ENCODE assay signal across 8 cellular contexts in the genomic region with DNA sequence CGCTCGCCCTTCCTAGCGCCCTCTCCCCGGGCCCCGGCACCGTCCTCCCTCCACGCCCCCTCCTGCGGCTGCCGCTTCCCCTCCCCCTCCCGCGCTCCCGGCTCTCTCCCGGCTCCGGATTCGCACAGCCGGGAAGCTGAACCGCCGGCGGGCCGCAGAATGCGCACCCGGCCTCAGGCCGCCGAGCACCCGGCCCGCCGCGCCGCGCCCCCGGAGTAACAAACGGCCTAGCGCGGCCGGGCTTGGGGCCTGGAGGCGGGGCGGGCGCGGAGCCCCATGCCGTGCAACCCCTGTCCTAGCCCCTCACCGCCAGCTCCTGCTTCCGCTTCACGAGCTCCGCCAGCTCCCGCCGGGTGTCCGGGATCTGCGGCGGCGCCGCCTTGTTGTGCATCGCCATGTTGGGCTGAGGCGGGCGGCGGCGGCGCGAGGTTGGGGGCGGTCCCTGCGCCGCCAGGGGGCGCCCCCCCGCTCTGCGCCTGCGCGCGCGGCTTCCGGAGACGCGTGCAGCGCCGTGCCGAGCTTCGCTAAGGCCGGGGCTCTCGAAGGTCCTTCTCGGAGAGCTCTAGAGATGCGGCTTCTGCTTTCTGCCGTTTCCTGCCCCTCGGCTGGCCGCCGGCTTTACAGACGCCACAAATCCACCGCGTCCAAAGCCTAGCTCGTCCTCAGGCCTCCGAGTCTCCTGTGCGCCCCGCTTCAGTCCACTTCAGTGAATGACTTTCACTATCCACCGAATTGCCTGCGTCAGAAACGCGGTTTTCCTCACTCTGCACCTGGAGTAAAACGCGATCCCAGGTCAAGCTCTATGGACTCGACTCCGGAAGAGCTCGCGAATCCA. TPM values are rescaled to one million over a fixed set of nuclear protein-coding genes. Genes with fewer than 3 reads are reported as not detected.
A peak's percentile ranks its signal among the peaks of the same experiment; 100 is the strongest.
DNase-seq lines count a peak whose midpoint lies in the region; ATAC-seq and TF ChIP-seq lines count a peak whose summit lies in the region.

A gene (minus strand): TSS at position 417 of the 835 bp plus-strand sequence. CDS start 20 bp downstream, at position 397.

- H3K27me3 ChIP-seq in right cardiac atrium (ENCODE audit: control insufficient read depth, insufficient read depth): no peaks in the 10 kb centered on the region
- no peaks in the 10 kb centered on the region for H3K27me3 ChIP-seq in rectal smooth muscle tissue (ENCODE audit: control insufficient read depth, insufficient read depth, low read length)
- H3K27me3 ChIP-seq in vagina: no peaks in the 10 kb centered on the region

- DNase-seq in NCI-H1092 treated with DMSO at 0.1 percent for 48 hours (lab: John Stamatoyannopoulos, UW) (peak; percentile 89), T-helper 2 cell (peak; percentile 71 to 87 (median 80)), right cardiac atrium (peak; percentile 83 to 95 (median 95)), vagina (ENCODE audit: extremely low spot score in 2 of 2) (peak in 1 of 2 donors; percentile 86)

- peak within 1 kb of the TSS; percentile 86 for H3K27ac ChIP-seq in angular gyrus (ENCODE audit: low read depth, low read length)
- H3K27ac ChIP-seq in right cardiac atrium (ENCODE audit: low read length): peak within 1 kb of the TSS; percentile 77
- peak within 1 kb of the TSS; percentile 92 for H3K27ac ChIP-seq in rectal smooth muscle tissue (ENCODE audit: low read depth, low read length)
- H3K27ac ChIP-seq in vagina: peak within 1 kb of the TSS; percentile 87

- peak within 1 kb of the TSS; percentile 76 for H3K9ac ChIP-seq in rectal smooth muscle tissue (ENCODE audit: low read length)

- no peaks in the 10 kb centered on the region for H3K9me3 ChIP-seq in right cardiac atrium (ENCODE audit: control insufficient read depth, low read length)
- no peaks in the 10 kb centered on the region for H3K9me3 ChIP-seq in vagina

- H3K4me3 ChIP-seq in GM12875 (ENCODE audit: low read depth, low read length) (peak within 1 kb of the TSS; percentile 89), right cardiac atrium (ENCODE audit: low read length) (peak within 1 kb of the TSS; percentile 87), rectal smooth muscle tissue (ENCODE audit: low read length) (peak within 1 kb of the TSS; percentile 92), vagina (peak within 1 kb of the TSS; percentile 90 to 93)

- under 1% methylated on average over 100 of the region's 100 CpGs for WGBS in right cardiac atrium

- ATAC-seq in HG02623 (IDR thresholded peaks at IDR 0.05; ENCODE audit: unreplicated experiment) (peak; percentile 87), right cardiac atrium (peak; percentile 99)

- intact Hi-C loops in right cardiac atrium (cut with DNase I) (no loop called here), vagina (cut with DNase I) (no loop called here)

- peak in 1 of 2 donors; percentile 62 for TF ChIP-seq POLR2A in vagina (IDR thresholded peaks at IDR 0.05)

- H3K4me1 ChIP-seq in right cardiac atrium (ENCODE audit: control insufficient read depth, insufficient read depth, low read length) (no peaks in the 10 kb centered on the region), rectal smooth muscle tissue (ENCODE audit: control insufficient read depth, insufficient read depth, low read length) (no peaks in the 10 kb centered on the region), vagina (peaks cover 36% of the 10 kb centered on the region)

- H3K36me3 ChIP-seq in rectal smooth muscle tissue (ENCODE audit: control insufficient read depth, insufficient read depth, low read length): peaks cover 3% of the 10 kb centered on the region
- peaks cover 0 to 11% of the 10 kb centered on the region in 2 donors for H3K36me3 ChIP-seq in vagina

- TF ChIP-seq CTCF in GM12875 (IDR thresholded peaks at IDR 0.05; ENCODE audit: borderline replicate concordance, insufficient read depth, low read depth, low read length) (peak; percentile 89), vagina (IDR thresholded peaks at IDR 0.05) (peak; percentile 52 to 85 (median 58))

RNA-seq across cellular contexts. Expression of the gene that starts here (rescaled TPM):
- total RNA-seq in right cardiac atrium (10 to 100 TPM; 35.0 to 40.1 (median 39.2) TPM), vagina (54.5 TPM)
- polyA plus RNA-seq in right cardiac atrium: 32.7 TPM
